Comparison of ENCODE assay signal across 9 cellular contexts in genomic region chr11:14148653-14149273, GRCh38.
DNase-seq lines count a peak whose midpoint lies in the region; ATAC-seq and TF ChIP-seq lines count a peak whose summit lies in the region.
"Had no signal": no experiment of that assay in that cellular context is flagged by ENCODE, and none has a peak within 500 bp of the region (broad histone marks: within the 10 kb centered on the region; RNA-seq: fewer than 3 reads in every experiment).

No MANE protein-coding gene starts in this region.

- H3K4me2 ChIP-seq in KMS-11, result no peak overlapping the region
- no peak overlapping the region for H3K4me2 ChIP-seq in hepatocyte

- H3K27ac ChIP-seq in KMS-11, result no peak overlapping the region
- H3K27ac ChIP-seq in hepatocyte, result no peak overlapping the region
- H3K27ac ChIP-seq in tibial nerve, result no peak overlapping the region
- H3K27ac ChIP-seq: epithelial cell of prostate had no signal

- H2AFZ ChIP-seq in KMS-11 (ENCODE audit: low read depth) (no peak overlapping the region), hepatocyte (no peak overlapping the region)

- POLR2A ChIA-PET in activated naive CD8-positive, alpha-beta T cell treated with anti-CD3 and anti-CD28 coated beads, Interleukin-2, amount 10 ng/mL, durations not matched to agents 7 days and 5 days (lab: Charles Lee), result no interaction called here

- H3K36me3 ChIP-seq in KMS-11 (ENCODE audit: insufficient read depth), result no peaks in the 10 kb centered on the region
- H3K36me3 ChIP-seq in adipocyte (ENCODE audit: control insufficient read depth, insufficient read depth, low read length, severe bottlenecking), result no peaks in the 10 kb centered on the region
- H3K36me3 ChIP-seq in hepatocyte (replicated peaks; ENCODE audit: insufficient read depth, low read depth), result no peaks in the 10 kb centered on the region
- H3K36me3 ChIP-seq in tibial nerve, result no peaks in the 10 kb centered on the region

- TF ChIP-seq EP300 in tibial nerve (IDR thresholded peaks at IDR 0.05), result no peak

- H3K27me3 ChIP-seq in KMS-11 (ENCODE audit: insufficient read depth, low read depth), result no peaks in the 10 kb centered on the region
- H3K27me3 ChIP-seq in adipocyte (replicated peaks; ENCODE audit: control insufficient read depth, insufficient read depth, low read length), result no peaks in the 10 kb centered on the region
- no peaks in the 10 kb centered on the region for H3K27me3 ChIP-seq in hepatocyte
- no peaks in the 10 kb centered on the region for H3K27me3 ChIP-seq in tibial nerve

- H3K27me3 Mint-ChIP-seq in activated naive CD8-positive, alpha-beta T cell treated with anti-CD3 and anti-CD28 coated beads, Interleukin-2, amount 10 ng/mL, durations not matched to agents 7 days and 5 days, result peaks cover 4% of the 10 kb centered on the region
- no peaks in the 10 kb centered on the region for H3K27me3 Mint-ChIP-seq in activated naive CD8-positive, alpha-beta T cell treated with anti-CD3 and anti-CD28 coated beads for 36 hours

- TF ChIP-seq CTCF in KMS-11 (conservative IDR thresholded peaks at IDR 0.05; ENCODE audit: low read depth, low read length) (peak; percentile 55), hepatocyte (IDR thresholded peaks at IDR 0.05; ENCODE audit: poor library complexity) (peak; percentile 71), tibial nerve (IDR thresholded peaks at IDR 0.05) (peak; percentile 33 to 53 (median 44))

- no peak overlapping the region for H3K4me3 ChIP-seq in KMS-11 (IDR thresholded peaks at IDR 0.05; ENCODE audit: insufficient read depth, low read depth, low read length)
- no peak overlapping the region for H3K4me3 ChIP-seq in adipocyte (ENCODE audit: low read length)
- no peak overlapping the region for H3K4me3 ChIP-seq in hepatocyte
- no peak overlapping the region for H3K4me3 ChIP-seq in tibial nerve

- H3K9me3 Mint-ChIP-seq in activated naive CD8-positive, alpha-beta T cell treated with anti-CD3 and anti-CD28 coated beads, Interleukin-2, amount 10 ng/mL, durations not matched to agents 7 days and 5 days, result peaks cover 4% of the 10 kb centered on the region
- H3K9me3 Mint-ChIP-seq in activated naive CD8-positive, alpha-beta T cell treated with anti-CD3 and anti-CD28 coated beads for 36 hours, result peaks cover 6% of the 10 kb centered on the region

- H3K4me1 ChIP-seq in KMS-11 (ENCODE audit: low read depth, poor library complexity, severe bottlenecking) (no peaks in the 10 kb centered on the region), adipocyte (ENCODE audit: control insufficient read depth, insufficient read depth, low read length) (peaks cover 3% of the 10 kb centered on the region), hepatocyte (ENCODE audit: insufficient read depth) (no peaks in the 10 kb centered on the region), tibial nerve (no peaks in the 10 kb centered on the region)

- H3K4me3 Mint-ChIP-seq in activated naive CD8-positive, alpha-beta T cell treated with anti-CD3 and anti-CD28 coated beads, Interleukin-2, amount 10 ng/mL, durations not matched to agents 7 days and 5 days, result no peak overlapping the region
- no peak overlapping the region for H3K4me3 Mint-ChIP-seq in activated naive CD8-positive, alpha-beta T cell treated with anti-CD3 and anti-CD28 coated beads for 36 hours

- H3K36me3 Mint-ChIP-seq in activated naive CD8-positive, alpha-beta T cell treated with anti-CD3 and anti-CD28 coated beads, Interleukin-2, amount 10 ng/mL, durations not matched to agents 7 days and 5 days, result no peaks in the 10 kb centered on the region
- H3K36me3 Mint-ChIP-seq in activated naive CD8-positive, alpha-beta T cell treated with anti-CD3 and anti-CD28 coated beads for 36 hours, result no peaks in the 10 kb centered on the region

- H3K9me3 ChIP-seq in adipocyte (ENCODE audit: control insufficient read depth, low read length) (no peaks in the 10 kb centered on the region), hepatocyte (ENCODE audit: low read depth) (no peaks in the 10 kb centered on the region), tibial nerve (peaks cover 0 to 6% (median 0%) of the 10 kb centered on the region in 4 donors)

- peak; percentile 74 for ATAC-seq in activated naive CD8-positive, alpha-beta T cell treated with anti-CD3 and anti-CD28 coated beads, Interleukin-2, amount 10 ng/mL, durations not matched to agents 7 days and 5 days (ENCODE audit: low read depth)

- H3K79me2 ChIP-seq in KMS-11 (ENCODE audit: insufficient read depth, low read depth) (no peaks in the 10 kb centered on the region), hepatocyte (no peaks in the 10 kb centered on the region)

- TF ChIP-seq POLR2A in tibial nerve (IDR thresholded peaks at IDR 0.05), result no peak

- H3K9me2 ChIP-seq in hepatocyte (replicated peaks; ENCODE audit: insufficient read depth), result no peaks in the 10 kb centered on the region

- DNase-seq in activated naive CD8-positive, alpha-beta T cell treated with anti-CD3 and anti-CD28 coated beads, Interleukin-2, amount 10 ng/mL, durations not matched to agents 7 days and 5 days, result no peak
- DNase-seq in activated naive CD8-positive, alpha-beta T cell treated with anti-CD3 and anti-CD28 coated beads for 36 hours, result no peak
- DNase-seq in adipocyte (ENCODE audit: low read depth) (peak; percentile 70), hepatocyte (ENCODE audit: low spot score) (peak; percentile 68), tibial nerve (ENCODE audit: low spot score in 2 of 2) (no peak)
- DNase-seq in stimulated activated CD4-positive, alpha-beta T cell treated with anti-CD3 and anti-CD28 coated beads, Interleukin-12 subunit alpha, Interleukin-12 subunit beta, amount 100 ng/mL, for 4 hours, result no peak
- no peak for DNase-seq in stimulated activated CD4-positive, alpha-beta T cell treated with anti-CD3 and anti-CD28 coated beads, Interleukin-15, amount 100 ng/mL, for 24 hours

- H3K9ac ChIP-seq in KMS-11 (no peak overlapping the region), adipocyte (ENCODE audit: low read length) (no peak overlapping the region)

- H4K20me1 ChIP-seq in KMS-11 (ENCODE audit: insufficient read depth) (no peaks in the 10 kb centered on the region), hepatocyte (ENCODE audit: insufficient read depth, poor library complexity, severe bottlenecking) (no peaks in the 10 kb centered on the region)

- 59% methylated on average over 3 of the region's 3 CpGs for WGBS in hepatocyte (ENCODE audit: low lambda C conversion rate, missing lambda C conversion rate)
- WGBS in tibial nerve, 2 donors, result 29 to 34% methylated on average over 3 of the region's 3 CpGs

- H3K4me1 Mint-ChIP-seq in activated naive CD8-positive, alpha-beta T cell treated with anti-CD3 and anti-CD28 coated beads, Interleukin-2, amount 10 ng/mL, durations not matched to agents 7 days and 5 days, result no peaks in the 10 kb centered on the region
- peaks cover 7% of the 10 kb centered on the region for H3K4me1 Mint-ChIP-seq in activated naive CD8-positive, alpha-beta T cell treated with anti-CD3 and anti-CD28 coated beads for 36 hours

- no peak overlapping the region for H3K27ac Mint-ChIP-seq in activated naive CD8-positive, alpha-beta T cell treated with anti-CD3 and anti-CD28 coated beads, Interleukin-2, amount 10 ng/mL, durations not matched to agents 7 days and 5 days
- H3K27ac Mint-ChIP-seq in activated naive CD8-positive, alpha-beta T cell treated with anti-CD3 and anti-CD28 coated beads for 36 hours, result no peak overlapping the region

Comparison
In these comparisons a context has a peak if more than half of its experiments do, and no peak if none do; other contexts are left out.
1. DNase-seq: peak in adipocyte (single experiment) and hepatocyte (single experiment); none in activated naive CD8-positive, alpha-beta T cell treated with anti-CD3 and anti-CD28 coated beads, Interleukin-2, amount 10 ng/mL, durations not matched to agents 7 days and 5 days (single experiment), activated naive CD8-positive, alpha-beta T cell treated with anti-CD3 and anti-CD28 coated beads for 36 hours (single experiment), tibial nerve (0 of 2), stimulated activated CD4-positive, alpha-beta T cell treated with anti-CD3 and anti-CD28 coated beads, Interleukin-12 subunit alpha, Interleukin-12 subunit beta, amount 100 ng/mL, for 4 hours (single experiment) and stimulated activated CD4-positive, alpha-beta T cell treated with anti-CD3 and anti-CD28 coated beads, Interleukin-15, amount 100 ng/mL, for 24 hours (single experiment).
2. Peak in every context shown above with its lines, with median percentiles within 50 percentile points of each other: CTCF ChIP-seq.